ENCODE assay signal across 1 cellular context in genomic region chr20:50044353-50044960, GRCh38.
TF ChIP-seq lines count a peak whose summit lies in the region.

No MANE protein-coding gene starts in this region.

TF ChIP-seq in H1, 55 proteins besides CTCF, POLR2A, EP300 and RAD21:
- TF ChIP-seq KDM4A (IDR thresholded peaks at IDR 0.05; ENCODE audit: low read depth, low read length, severe bottlenecking): no peak
- no peak for TF ChIP-seq HDAC2 (IDR thresholded peaks at IDR 0.05; ENCODE audit: borderline replicate concordance in 1 of 2, low read depth in 2 of 2, low read length in 2 of 2)
- no peak for TF ChIP-seq ASH2L (IDR thresholded peaks at IDR 0.05; ENCODE audit: low read length)
- no peak for TF ChIP-seq ATF3 (IDR thresholded peaks at IDR 0.05; ENCODE audit: insufficient read depth, low read depth, low read length)
- TF ChIP-seq JUND (IDR thresholded peaks at IDR 0.05; ENCODE audit: low read length): no peak
- TF ChIP-seq POU5F1 (IDR thresholded peaks at IDR 0.05; ENCODE audit: low read depth, low read length): no peak
- no peak for TF ChIP-seq JUN (IDR thresholded peaks at IDR 0.05; ENCODE audit: low read depth, low read length)
- TF ChIP-seq E2F6 (IDR thresholded peaks at IDR 0.05): no peak
- no peak for TF ChIP-seq GTF2F1 (IDR thresholded peaks at IDR 0.05; ENCODE audit: borderline replicate concordance, low read depth, low read length)
- no peak for TF ChIP-seq ZNF274 (IDR thresholded peaks at IDR 0.05; ENCODE audit: borderline replicate concordance, extremely low read depth, low read length)
- TF ChIP-seq GABPA (IDR thresholded peaks at IDR 0.05; ENCODE audit: borderline replicate concordance, insufficient read depth, low read length): no peak
- no peak for TF ChIP-seq EGR1 (IDR thresholded peaks at IDR 0.05; ENCODE audit: borderline replicate concordance, low read depth, low read length)
- TF ChIP-seq KDM1A (IDR thresholded peaks at IDR 0.05; ENCODE audit: borderline replicate concordance, low read length): no peak
- TF ChIP-seq SP1 (IDR thresholded peaks at IDR 0.05; ENCODE audit: low read depth, low read length): no peak
- no peak for TF ChIP-seq NRF1 (IDR thresholded peaks at IDR 0.05; ENCODE audit: low read depth, low read length)
- no peak for TF ChIP-seq BACH1 (IDR thresholded peaks at IDR 0.05; ENCODE audit: low read length)
